Comparison of ENCODE assay signal across 8 cellular contexts in genomic region chr16:77190478-77191258, GRCh38. TPM values are rescaled to one million over a fixed set of nuclear protein-coding genes. Genes with fewer than 3 reads are reported as not detected.
DNase-seq lines count a peak whose midpoint lies in the region; ATAC-seq and TF ChIP-seq lines count a peak whose summit lies in the region.

TSS of gene MON1B (plus strand) at chr16:77191190. CDS start at chr16:77191486, 296 bp downstream.

- H3K4me1 ChIP-seq in PC-3 (ENCODE audit: insufficient read depth, low read length) (peaks cover 11% of the 10 kb centered on the region), mucosa of descending colon (ENCODE audit: low read depth) (peaks cover 11% of the 10 kb centered on the region)

- H3K36me3 ChIP-seq in PC-3 (ENCODE audit: low read depth, low read length) (no peaks in the 10 kb centered on the region), mucosa of descending colon (ENCODE audit: low read depth) (peaks cover 13% of the 10 kb centered on the region)

- H3K9me2 ChIP-seq in PC-3 (replicated peaks; ENCODE audit: low read length), result no peaks in the 10 kb centered on the region

- ATAC-seq in GM21576 (IDR thresholded peaks at IDR 0.05; ENCODE audit: unreplicated experiment) (peak; percentile 97), PC-3 (peak; percentile 98), mucosa of descending colon (peak; percentile 97)

- no peak for TF ChIP-seq RAD21 in Ishikawa (IDR thresholded peaks at IDR 0.05; ENCODE audit: low read depth)

- H3K4me3 ChIP-seq in PC-3 (ENCODE audit: low read length) (peak within 1 kb of the TSS; percentile 75), mucosa of descending colon (peak within 1 kb of the TSS; percentile 67)

- peaks cover 21% of the 10 kb centered on the region for H3K79me2 ChIP-seq in PC-3 (ENCODE audit: low read length)

- peak within 1 kb of the TSS; percentile 78 for H3K27ac ChIP-seq in PC-3 (ENCODE audit: low read length)
- H3K27ac ChIP-seq in epithelial cell of prostate, result peak within 1 kb of the TSS; percentile 93

- H3K27me3 ChIP-seq in PC-3 (ENCODE audit: low read length), result no peaks in the 10 kb centered on the region

- peak within 1 kb of the TSS; percentile 82 for H3K9ac ChIP-seq in PC-3 (ENCODE audit: low read length)

- TF ChIP-seq EP300 in Ishikawa (IDR thresholded peaks at IDR 0.05; ENCODE audit: borderline replicate concordance), result 0 out of 2 replicates have a peak, but pooled peaks have one; percentile 24

- H4K20me1 ChIP-seq in PC-3 (ENCODE audit: low read length), result no peaks in the 10 kb centered on the region

- H3F3A ChIP-seq in PC-3 (ENCODE audit: low read length, unreplicated experiment), result no peaks in the 10 kb centered on the region

- H3K9me3 ChIP-seq in PC-3 (ENCODE audit: low read length) (no peaks in the 10 kb centered on the region), mucosa of descending colon (no peaks in the 10 kb centered on the region)

- TF ChIP-seq CTCF in PC-3 (conservative IDR thresholded peaks at IDR 0.05; ENCODE audit: low read depth, low read length) (no peak), mucosa of descending colon (IDR thresholded peaks at IDR 0.05) (no peak)

- POLR2A ChIA-PET in PC-3 (lab: Charles Lee; ENCODE audit: unreplicated experiment), result no interaction called here

- intact Hi-C loops in PC-3 (cut with micrococcal nuclease) (loop anchor here (2.0 kb wide), 1 partner anchor 22 kb away; no protein-coding TSS in a partner anchor), mucosa of descending colon (cut with DNase I, micrococcal nuclease) (no loop called here)

- BruUV-seq in PC-3 (replicated peaks; lab: Mats Ljungman, UMichigan), result no TSS peak

- peak within 1 kb of the TSS; percentile 93 for H3K4me2 ChIP-seq in PC-3 (ENCODE audit: low read length)

- peak within 1 kb of the TSS; percentile 92 for H2AFZ ChIP-seq in PC-3 (ENCODE audit: low read length)

- CTCF ChIA-PET in PC-3 (lab: Charles Lee), result no interaction called here

- DNase-seq in DMS114 treated with DMSO at 0.1 percent for 48 hours (lab: John Stamatoyannopoulos, UW; ENCODE audit: unreplicated experiment) (peak; percentile 99), PC-3 (peak; percentile 94), activated T-cell treated with anti-CD3 and anti-CD28 coated beads for 48 hours (ENCODE audit: low read depth) (peak; percentile 87), epithelial cell of prostate (ENCODE audit: low read depth, low spot score) (peak; percentile 95), mucosa of descending colon (peak; percentile 95 to 99 (median 98))
- DNase-seq in stimulated activated CD8-positive, alpha-beta memory T cell treated with anti-CD3 and anti-CD28 coated beads, Interleukin-4, amount 100 ng/mL, for 24 hours (ENCODE audit: low read depth), result peak; percentile 87

TF ChIP-seq in Ishikawa, 13 proteins besides CTCF, POLR2A, EP300 and RAD21:
- TF ChIP-seq USF1 (IDR thresholded peaks at IDR 0.05) (no peak), FOXM1 (IDR thresholded peaks at IDR 0.05; ENCODE audit: borderline replicate concordance, low read depth) (peak; percentile 57; the same call in 1 of the 2 replicates), TAF1 (IDR thresholded peaks at IDR 0.05; ENCODE audit: low read depth) (peak; percentile 39), NFIC (IDR thresholded peaks at IDR 0.05) (0 out of 2 replicates have a peak, but pooled peaks have one; percentile 6), MAX (IDR thresholded peaks at IDR 0.05) (peak; percentile 58; the same call in 1 of the 2 replicates), CREB1 (IDR thresholded peaks at IDR 0.05; ENCODE audit: low read depth) (peak; percentile 55; the same call in 1 of the 2 replicates), EGR1 (IDR thresholded peaks at IDR 0.05) (no peak), TCF12 (IDR thresholded peaks at IDR 0.05; ENCODE audit: low read depth) (no peak), CEBPB (IDR thresholded peaks at IDR 0.05) (peak; percentile 67; the same call in 1 of the 2 replicates), YY1 (IDR thresholded peaks at IDR 0.05; ENCODE audit: low read depth) (0 out of 2 replicates have a peak, but pooled peaks have one; percentile 25), ZBTB7A (IDR thresholded peaks at IDR 0.05; ENCODE audit: low read depth) (peak; percentile 51; the same call in 1 of the 2 replicates), REST (IDR thresholded peaks at IDR 0.05; ENCODE audit: low read depth) (no peak), TEAD4 (IDR thresholded peaks at IDR 0.05) (no peak)

RNA-seq across cellular contexts. Expression of gene MON1B, which starts in this region (rescaled TPM):
- total RNA-seq in PC-3 (2014; rRNA removed) (12.7 and 15.0 TPM in 2 replicates), mucosa of descending colon (10 to 100 TPM; 54.8 to 83.8 (median 72.7) TPM)

Comparison
In these comparisons a context has a peak if more than half of its experiments do, and no peak if none do; other contexts are left out.
1. Peak in every context shown above with its lines: DNase-seq, ATAC-seq, H3K4me3 ChIP-seq and H3K27ac ChIP-seq.